1 cellular context compared by ENCODE assay signal in the genomic region with DNA sequence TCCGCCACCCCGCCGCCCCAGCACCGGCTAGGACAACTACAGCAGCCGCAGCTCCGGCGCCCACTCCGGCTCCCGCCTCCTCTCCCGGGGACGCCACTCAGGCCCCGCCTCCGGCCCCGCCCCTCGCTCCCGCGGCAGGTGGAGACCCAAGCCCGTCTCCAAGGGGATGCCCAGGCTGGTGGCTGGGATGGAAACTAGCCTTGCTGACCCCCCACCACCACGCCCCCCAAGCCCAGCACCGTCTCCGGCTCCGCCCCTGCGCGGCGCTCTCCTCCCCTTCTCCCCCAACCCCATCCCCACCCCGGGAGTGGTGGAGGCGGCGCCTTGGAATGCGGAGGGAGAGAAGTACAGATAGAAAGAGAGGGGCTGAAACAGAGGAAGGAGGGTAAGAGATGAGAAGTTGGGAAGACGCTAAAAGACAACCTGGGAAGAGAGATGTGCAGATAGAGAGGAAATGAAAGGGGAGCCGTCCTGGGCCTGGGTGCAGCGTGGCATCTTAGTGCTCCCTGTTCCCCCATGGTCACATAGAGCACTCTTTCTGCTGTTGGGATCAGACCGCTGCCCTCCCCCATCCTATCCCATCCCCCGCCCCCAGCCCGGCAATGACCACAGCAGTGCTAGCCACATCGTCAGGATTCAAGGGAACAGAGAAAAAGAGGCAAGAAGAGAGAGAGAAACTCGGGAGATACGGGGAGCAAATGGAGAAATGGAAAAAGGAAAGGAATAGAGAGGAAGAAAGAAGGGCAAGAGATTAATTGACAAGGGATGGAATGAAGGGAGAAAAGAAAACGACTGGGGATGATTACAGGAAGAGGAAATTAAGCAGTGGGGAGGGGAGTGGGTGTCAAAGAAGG.
TF ChIP-seq lines count a peak whose summit lies in the region.

Gene ITGA7, minus strand, starts transcription at position 64 of the 854 bp plus-strand sequence. CDS start 222 bp downstream, outside the sequence.

TF ChIP-seq in GM12891, 5 proteins besides CTCF, POLR2A, EP300 and RAD21 (continued from another document):
- TF ChIP-seq SPI1 (IDR thresholded peaks at IDR 0.05; ENCODE audit: low read depth, low read length) = no peak
